24 cellular contexts compared by ENCODE assay signal in genomic region chr15:35307676-35308075, GRCh38.
DNase-seq lines count a peak whose midpoint lies in the region; ATAC-seq and TF ChIP-seq lines count a peak whose summit lies in the region.
"Had no signal": no experiment of that assay in that cellular context is flagged by ENCODE, and none has a peak within 500 bp of the region (broad histone marks: within the 10 kb centered on the region; RNA-seq: fewer than 3 reads in every experiment).

No MANE protein-coding gene starts in this region.

- intact Hi-C loops in left ventricle myocardium inferior (cut with micrococcal nuclease), result no loop called here
- intact Hi-C loops in Right ventricle myocardium inferior (cut with DNase I), result loop anchor here (5.0 kb wide), 1 partner anchor 55 kb away; no protein-coding TSS in a partner anchor
- intact Hi-C loops in colonic mucosa (cut with DNase I), result no loop called here
- intact Hi-C loops in uterus (cut with DNase I; ENCODE audit: low total_unique reads), result no loop called here
- intact Hi-C loops in activated CD8-positive, alpha-beta T cell treated with anti-CD3 and anti-CD28 coated beads for 36 hours (cut with micrococcal nuclease), result no loop called here

- TF ChIP-seq POLR2A in uterus (IDR thresholded peaks at IDR 0.05), result no peak

- H3K9ac ChIP-seq in colonic mucosa (ENCODE audit: low read depth in 2 of 2, low read length in 2 of 2) (no peak overlapping the region), mesenchymal stem cell (ENCODE audit: low read length) (no peak overlapping the region)
- H3K9ac ChIP-seq: GM23248 had no signal

- H3K4me3 ChIP-seq in left ventricle myocardium inferior, result no peak overlapping the region
- H3K4me3 ChIP-seq in colonic mucosa, result no peak overlapping the region
- H3K4me3 ChIP-seq in mesenchymal stem cell (ENCODE audit: insufficient read depth in 1 of 2, low read depth in 1 of 2, low read length in 2 of 2), result no peak overlapping the region
- H3K4me3 ChIP-seq in uterus, result no peak overlapping the region
- H3K4me3 ChIP-seq: GM23248, SK-N-MC had no signal

- 100% methylated on average over 1 of the region's 1 CpG for WGBS in mesenchymal stem cell

- H3K36me3 ChIP-seq in left ventricle myocardium inferior, result no peaks in the 10 kb centered on the region
- H3K36me3 ChIP-seq in colonic mucosa, result no peaks in the 10 kb centered on the region
- no peaks in the 10 kb centered on the region for H3K36me3 ChIP-seq in mesenchymal stem cell (ENCODE audit: control insufficient read depth in 1 of 2, insufficient read depth in 2 of 2, low read depth in 1 of 2, low read length in 2 of 2)
- H3K36me3 ChIP-seq in uterus, result no peaks in the 10 kb centered on the region

- DNase-seq in left ventricle myocardium inferior, result no peak
- DNase-seq in Right ventricle myocardium inferior (ENCODE audit: missing footprints), result no peak
- no peak for DNase-seq in colonic mucosa
- no peak for DNase-seq in mesenchymal stem cell
- DNase-seq in uterus, result no peak
- no peak for DNase-seq in left lobe of liver (ENCODE audit: low spot score)
- no peak for DNase-seq in SKM-1 treated with dmso at 0.1 percent for 144 hours (lab: John Stamatoyannopoulos, UW; ENCODE audit: unreplicated experiment)
- no peak for DNase-seq in activated CD8-positive, alpha-beta T cell treated with anti-CD3 and anti-CD28 coated beads for 36 hours
- DNase-seq: Caco-2; CD8-positive, alpha-beta T cell; GM23248; H7; NCI-H1092; NCI-H1417 treated with DMSO at 0.1 percent for 48 hours; NCI-H1694 treated with DMSO at 0.1 percent for 48 hours; NCI-H2081 treated with DMSO at 0.1 percent for 48 hours; NCI-H2171; NCI-H226; NCI-H510A; RPMI8226; SIG-M5 had no signal

- CTCF ChIA-PET in activated CD8-positive, alpha-beta T cell treated with anti-CD3 and anti-CD28 coated beads for 36 hours (lab: Charles Lee), result interaction anchor here (1.8 kb wide), 1 partner anchor 19 kb away, joined by 5 read pairs; no protein-coding TSS in a partner anchor

- H3K27ac Mint-ChIP-seq in activated CD8-positive, alpha-beta T cell treated with anti-CD3 and anti-CD28 coated beads for 36 hours, result no peak overlapping the region
- H3K27ac Mint-ChIP-seq: CD8-positive, alpha-beta T cell; IgD-negative memory B cell had no signal

- POLR2A ChIA-PET in activated CD8-positive, alpha-beta T cell treated with anti-CD3 and anti-CD28 coated beads for 36 hours (lab: Charles Lee), result no interaction called here

- H2AK5ac ChIP-seq in mesenchymal stem cell (ENCODE audit: low read length, severe bottlenecking), result no peak overlapping the region

- no peak overlapping the region for H3K4me2 ChIP-seq in mesenchymal stem cell (ENCODE audit: low read length, poor library complexity, severe bottlenecking)

- H3K36me3 Mint-ChIP-seq in activated CD8-positive, alpha-beta T cell treated with anti-CD3 and anti-CD28 coated beads for 36 hours (ENCODE audit: low read depth), result no peaks in the 10 kb centered on the region
- H3K36me3 Mint-ChIP-seq: CD8-positive, alpha-beta T cell; IgD-negative memory B cell had no signal

- H3K27me3 ChIP-seq in left ventricle myocardium inferior (ENCODE audit: low read depth), result no peaks in the 10 kb centered on the region
- H3K27me3 ChIP-seq in colonic mucosa, result no peaks in the 10 kb centered on the region
- H3K27me3 ChIP-seq in mesenchymal stem cell (ENCODE audit: control insufficient read depth in 1 of 2, insufficient read depth in 1 of 2, low read length in 2 of 2), result no peaks in the 10 kb centered on the region
- H3K27me3 ChIP-seq in uterus, result no peaks in the 10 kb centered on the region

- ATAC-seq in Right ventricle myocardium inferior (no peak), left lobe of liver (no peak)
- no peak for ATAC-seq in activated CD8-positive, alpha-beta T cell treated with anti-CD3 and anti-CD28 coated beads for 36 hours
- ATAC-seq: CD8-positive, alpha-beta T cell had no signal

- H2BK5ac ChIP-seq in mesenchymal stem cell (ENCODE audit: low read depth, low read length, poor library complexity, severe bottlenecking), result no peak overlapping the region

- H3K14ac ChIP-seq in mesenchymal stem cell (ENCODE audit: low read length in 2 of 2), result no peak overlapping the region

- no peak overlapping the region for H2BK120ac ChIP-seq in mesenchymal stem cell (ENCODE audit: low read depth, low read length)

- H3K9me3 Mint-ChIP-seq in activated CD8-positive, alpha-beta T cell treated with anti-CD3 and anti-CD28 coated beads for 36 hours, result no peaks in the 10 kb centered on the region
- H3K9me3 Mint-ChIP-seq: CD8-positive, alpha-beta T cell; IgD-negative memory B cell had no signal

- no peak overlapping the region for H3K4ac ChIP-seq in mesenchymal stem cell (ENCODE audit: low read depth in 1 of 2, low read length in 2 of 2)

- H3K9me3 ChIP-seq in left ventricle myocardium inferior (replicated peaks) (no peaks in the 10 kb centered on the region), colonic mucosa (no peaks in the 10 kb centered on the region), mesenchymal stem cell (ENCODE audit: control insufficient read depth, low read length) (no peaks in the 10 kb centered on the region), uterus (no peaks in the 10 kb centered on the region)
- H3K9me3 ChIP-seq: Caco-2 had no signal

- H3K18ac ChIP-seq in mesenchymal stem cell (ENCODE audit: low read depth in 1 of 2, low read length in 2 of 2), result peak overlapping the region in 1 of 2 experiments; percentile 68

- no peak overlapping the region for H2AFZ ChIP-seq in mesenchymal stem cell (ENCODE audit: low read depth, low read length)

- no peak overlapping the region for H2BK15ac ChIP-seq in mesenchymal stem cell (ENCODE audit: low read depth, poor library complexity, severe bottlenecking)

- no peak overlapping the region for H3K23ac ChIP-seq in mesenchymal stem cell (ENCODE audit: low read length in 2 of 2)

- no peak overlapping the region for H4K8ac ChIP-seq in mesenchymal stem cell (ENCODE audit: low read length)

- H2BK12ac ChIP-seq in mesenchymal stem cell (ENCODE audit: low read length in 2 of 2), result no peak overlapping the region

- no peaks in the 10 kb centered on the region for H3K4me1 Mint-ChIP-seq in activated CD8-positive, alpha-beta T cell treated with anti-CD3 and anti-CD28 coated beads for 36 hours (ENCODE audit: low read depth)

- TF ChIP-seq CTCF in left ventricle myocardium inferior (IDR thresholded peaks at IDR 0.05; ENCODE audit: borderline replicate concordance), result no peak
- no peak for TF ChIP-seq CTCF in colonic mucosa (IDR thresholded peaks at IDR 0.05)
- no peak for TF ChIP-seq CTCF in uterus (IDR thresholded peaks at IDR 0.05)
- no peak for TF ChIP-seq CTCF in activated CD8-positive, alpha-beta T cell treated with anti-CD3 and anti-CD28 coated beads for 36 hours (IDR thresholded peaks at IDR 0.05)

- no peaks in the 10 kb centered on the region for H3K79me1 ChIP-seq in mesenchymal stem cell (replicated peaks; ENCODE audit: low read length, poor library complexity, severe bottlenecking)

- H3K4me1 ChIP-seq in left ventricle myocardium inferior, result peaks cover 55% of the 10 kb centered on the region
- peaks cover 4% of the 10 kb centered on the region for H3K4me1 ChIP-seq in colonic mucosa
- H3K4me1 ChIP-seq in mesenchymal stem cell (ENCODE audit: control insufficient read depth, insufficient read depth, low read depth, low read length), result no peaks in the 10 kb centered on the region
- peaks cover 0 to 19% of the 10 kb centered on the region in 2 donors for H3K4me1 ChIP-seq in uterus

- H3K27me3 Mint-ChIP-seq in activated CD8-positive, alpha-beta T cell treated with anti-CD3 and anti-CD28 coated beads for 36 hours, result no peaks in the 10 kb centered on the region
- H3K27me3 Mint-ChIP-seq: IgD-negative memory B cell had no signal

- no peak overlapping the region for H3K4me3 Mint-ChIP-seq in activated CD8-positive, alpha-beta T cell treated with anti-CD3 and anti-CD28 coated beads for 36 hours
- H3K4me3 Mint-ChIP-seq: CD8-positive, alpha-beta T cell; IgD-negative memory B cell had no signal

- no peak overlapping the region for H4K91ac ChIP-seq in mesenchymal stem cell (ENCODE audit: low read length)

- peak overlapping the region; percentile 78 for H3K27ac ChIP-seq in left ventricle myocardium inferior (replicated peaks)
- peak overlapping the region; percentile 81 for H3K27ac ChIP-seq in colonic mucosa
- H3K27ac ChIP-seq in mesenchymal stem cell (ENCODE audit: low read length, poor library complexity, severe bottlenecking), result peak overlapping the region; percentile 16
- H3K27ac ChIP-seq in uterus, result peak overlapping the region; percentile 58 to 70
- H3K27ac ChIP-seq: C4-2B, SK-N-MC had no signal

Comparison
In these comparisons a context has a peak if more than half of its experiments do, and no peak if none do; other contexts are left out.
1. H3K27ac ChIP-seq: peak in every context shown above with its lines; median percentile 81 in colonic mucosa; 78 in left ventricle myocardium inferior; 64 in uterus; 16 in mesenchymal stem cell.